Comparison of ENCODE assay signal across 8 cellular contexts in genomic region chrX:39613997-39614679, GRCh38.
DNase-seq lines count a peak whose midpoint lies in the region; ATAC-seq and TF ChIP-seq lines count a peak whose summit lies in the region.

No MANE protein-coding gene starts in this region.

- intact Hi-C loops in posterior vena cava (cut with DNase I) = no loop called here

- H3K4me3 ChIP-seq in GM06990 (replicated peaks; ENCODE audit: low read depth, low read length) (peak overlapping the region; percentile 32), endocrine pancreas (ENCODE audit: control insufficient read depth, insufficient read depth, low read length) (peak overlapping the region; percentile 26)

- H3K9ac ChIP-seq in endocrine pancreas (ENCODE audit: control insufficient read depth, insufficient read depth, low read length) = peak overlapping the region; percentile 41

- H3K27me3 ChIP-seq in GM06990 (replicated peaks; ENCODE audit: control insufficient read depth, insufficient read depth, low read length) (no peaks in the 10 kb centered on the region), endocrine pancreas (ENCODE audit: control insufficient read depth, insufficient read depth, low read length) (no peaks in the 10 kb centered on the region)

- no peaks in the 10 kb centered on the region for H3K9me3 ChIP-seq in endocrine pancreas (ENCODE audit: control insufficient read depth, low read length)

- H3K36me3 ChIP-seq in GM06990 (ENCODE audit: control insufficient read depth, insufficient read depth, low read length) (no peaks in the 10 kb centered on the region), endocrine pancreas (ENCODE audit: control insufficient read depth, insufficient read depth, low read length) (no peaks in the 10 kb centered on the region)

- no peak for TF ChIP-seq CTCF in GM06990 (IDR thresholded peaks at IDR 0.05; ENCODE audit: insufficient read depth, low read length, poor library complexity, severe bottlenecking)

- peak; percentile 38 for DNase-seq in GM06990 (ENCODE audit: extremely low read depth, insufficient read length)
- peak; percentile 85 for DNase-seq in stimulated activated CD4-positive, alpha-beta T cell treated with anti-CD3 and anti-CD28 coated beads, Interleukin-15, amount 100 ng/mL, for 24 hours
- no peak for DNase-seq in posterior vena cava (ENCODE audit: low spot score)
- no peak for DNase-seq in mesenteric fat pad (ENCODE audit: low spot score)

- peak; percentile 54 for ATAC-seq in HG02973 (IDR thresholded peaks at IDR 0.05; ENCODE audit: unreplicated experiment)
- peak; percentile 88 for ATAC-seq in activated CD4-positive, CD25-positive, alpha-beta regulatory T cell treated with anti-CD3 and anti-CD28 coated beads, Interleukin-2, amount 50 U/mL, for 24 hours
- ATAC-seq in GM19395 (IDR thresholded peaks at IDR 0.05; ENCODE audit: unreplicated experiment) = no peak

- H3K4me1 ChIP-seq in endocrine pancreas (ENCODE audit: control insufficient read depth, insufficient read depth, low read length) = no peaks in the 10 kb centered on the region

Comparison
In these comparisons a context has a peak if more than half of its experiments do, and no peak if none do; other contexts are left out.
1. DNase-seq: peak in GM06990 (single experiment) and stimulated activated CD4-positive, alpha-beta T cell treated with anti-CD3 and anti-CD28 coated beads, Interleukin-15, amount 100 ng/mL, for 24 hours (single experiment); none in posterior vena cava (single experiment) and mesenteric fat pad (single experiment).